15 cellular contexts compared by ENCODE assay signal in genomic region chr3:183870563-183870962, GRCh38. TPM values are rescaled to one million over a fixed set of nuclear protein-coding genes. Genes with fewer than 3 reads are reported as not detected.
A peak's percentile ranks its signal among the peaks of the same experiment; 100 is the strongest.
DNase-seq lines count a peak whose midpoint lies in the region; ATAC-seq and TF ChIP-seq lines count a peak whose summit lies in the region.
"Had no signal": no experiment of that assay in that cellular context is flagged by ENCODE, and none has a peak within 500 bp of the region (broad histone marks: within the 10 kb centered on the region; RNA-seq: fewer than 3 reads in every experiment).

No MANE protein-coding gene starts in this region.

- H3K4me1 Mint-ChIP-seq in stimulated activated naive CD8-positive, alpha-beta T cell treated with anti-CD3 and anti-CD28 coated beads, Interleukin-15, amount 100 ng/mL, for 72 hours: peaks cover 30% of the 10 kb centered on the region
- peaks cover 31% of the 10 kb centered on the region for H3K4me1 Mint-ChIP-seq in activated CD8-positive, alpha-beta T cell treated with anti-CD3 and anti-CD28 coated beads for 36 hours (ENCODE audit: low read depth)
- H3K4me1 Mint-ChIP-seq in dendritic cell treated with granulocyte-macrophage colony-stimulating factor and Interleukin-4, amounts not matched to agents 40 ng/mL and 50 ng/mL, for 4 days (ENCODE audit: low read depth): peaks cover 60% of the 10 kb centered on the region
- H3K4me1 Mint-ChIP-seq: H9 had no signal

- peak; percentile 53 for ATAC-seq in stimulated activated naive CD8-positive, alpha-beta T cell treated with anti-CD3 and anti-CD28 coated beads, Interleukin-15, amount 100 ng/mL, for 72 hours
- ATAC-seq in stimulated activated naive CD8-positive, alpha-beta T cell treated with anti-CD3 and anti-CD28 coated beads, Interleukin-15, Interleukin-2, amounts not matched to agents 100 U/mL and 50 U/mL, for 24 hours: no peak
- peak; percentile 24 for ATAC-seq in activated CD8-positive, alpha-beta T cell treated with anti-CD3 and anti-CD28 coated beads for 36 hours
- ATAC-seq in GM19023 (IDR thresholded peaks at IDR 0.05; ENCODE audit: unreplicated experiment) (no peak), GM18868 (IDR thresholded peaks at IDR 0.05; ENCODE audit: unreplicated experiment) (no peak), HG02938 (IDR thresholded peaks at IDR 0.05; ENCODE audit: unreplicated experiment) (no peak)

- no peaks in the 10 kb centered on the region for H3K9me3 Mint-ChIP-seq in stimulated activated naive CD8-positive, alpha-beta T cell treated with anti-CD3 and anti-CD28 coated beads, Interleukin-15, amount 100 ng/mL, for 72 hours
- H3K9me3 Mint-ChIP-seq in activated CD8-positive, alpha-beta T cell treated with anti-CD3 and anti-CD28 coated beads for 36 hours: no peaks in the 10 kb centered on the region
- H3K9me3 Mint-ChIP-seq in dendritic cell treated with granulocyte-macrophage colony-stimulating factor and Interleukin-4, amounts not matched to agents 40 ng/mL and 50 ng/mL, for 4 days: no peaks in the 10 kb centered on the region
- H3K9me3 Mint-ChIP-seq: CD4-positive, alpha-beta memory T cell had no signal

- no peak for DNase-seq in stimulated activated naive CD8-positive, alpha-beta T cell treated with anti-CD3 and anti-CD28 coated beads, Interleukin-15, amount 100 ng/mL, for 72 hours
- DNase-seq in stimulated activated naive CD8-positive, alpha-beta T cell treated with anti-CD3 and anti-CD28 coated beads, Interleukin-15, Interleukin-2, amounts not matched to agents 100 U/mL and 50 U/mL, for 24 hours: no peak
- DNase-seq in activated CD8-positive, alpha-beta T cell treated with anti-CD3 and anti-CD28 coated beads for 36 hours: no peak
- DNase-seq: CD4-positive, alpha-beta memory T cell; H9; MV-4-11; NCI-H1417; NCI-H1930; NCI-H2171 treated with DMSO at 0.1 percent for 48 hours; NCI-H748 treated with DMSO at 0.1 percent for 48 hours had no signal

- H3K27ac Mint-ChIP-seq in stimulated activated naive CD8-positive, alpha-beta T cell treated with anti-CD3 and anti-CD28 coated beads, Interleukin-15, amount 100 ng/mL, for 72 hours: no peak overlapping the region
- H3K27ac Mint-ChIP-seq in activated CD8-positive, alpha-beta T cell treated with anti-CD3 and anti-CD28 coated beads for 36 hours: peak overlapping the region; percentile 16
- H3K27ac Mint-ChIP-seq in dendritic cell treated with granulocyte-macrophage colony-stimulating factor and Interleukin-4, amounts not matched to agents 40 ng/mL and 50 ng/mL, for 4 days: peak overlapping the region; percentile 3
- H3K27ac Mint-ChIP-seq: B cell, H9 had no signal

- POLR2A ChIA-PET in activated CD8-positive, alpha-beta T cell treated with anti-CD3 and anti-CD28 coated beads for 36 hours (lab: Charles Lee): interaction anchor here (1.0 kb wide), 1 partner anchor 10 kb away, joined by 3 read pairs; no protein-coding TSS in a partner anchor

- H3K36me3 Mint-ChIP-seq in activated CD8-positive, alpha-beta T cell treated with anti-CD3 and anti-CD28 coated beads for 36 hours (ENCODE audit: low read depth): peaks cover 15% of the 10 kb centered on the region
- peaks cover 39% of the 10 kb centered on the region for H3K36me3 Mint-ChIP-seq in dendritic cell treated with granulocyte-macrophage colony-stimulating factor and Interleukin-4, amounts not matched to agents 40 ng/mL and 50 ng/mL, for 4 days (ENCODE audit: low read depth)

- intact Hi-C loops in activated CD8-positive, alpha-beta T cell treated with anti-CD3 and anti-CD28 coated beads for 36 hours (cut with micrococcal nuclease): no loop called here
- intact Hi-C loops in dendritic cell treated with granulocyte-macrophage colony-stimulating factor and Interleukin-4, amounts not matched to agents 40 ng/mL and 50 ng/mL, for 4 days (cut with micrococcal nuclease): no loop called here

- no peaks in the 10 kb centered on the region for H3K27me3 Mint-ChIP-seq in stimulated activated naive CD8-positive, alpha-beta T cell treated with anti-CD3 and anti-CD28 coated beads, Interleukin-15, amount 100 ng/mL, for 72 hours
- no peaks in the 10 kb centered on the region for H3K27me3 Mint-ChIP-seq in activated CD8-positive, alpha-beta T cell treated with anti-CD3 and anti-CD28 coated beads for 36 hours
- no peaks in the 10 kb centered on the region for H3K27me3 Mint-ChIP-seq in dendritic cell treated with granulocyte-macrophage colony-stimulating factor and Interleukin-4, amounts not matched to agents 40 ng/mL and 50 ng/mL, for 4 days
- H3K27me3 Mint-ChIP-seq: B cell; CD4-positive, alpha-beta memory T cell had no signal

- no peak overlapping the region for H3K4me3 Mint-ChIP-seq in stimulated activated naive CD8-positive, alpha-beta T cell treated with anti-CD3 and anti-CD28 coated beads, Interleukin-15, amount 100 ng/mL, for 72 hours
- H3K4me3 Mint-ChIP-seq in activated CD8-positive, alpha-beta T cell treated with anti-CD3 and anti-CD28 coated beads for 36 hours: no peak overlapping the region
- no peak overlapping the region for H3K4me3 Mint-ChIP-seq in dendritic cell treated with granulocyte-macrophage colony-stimulating factor and Interleukin-4, amounts not matched to agents 40 ng/mL and 50 ng/mL, for 4 days
- H3K4me3 Mint-ChIP-seq: B cell; CD4-positive, alpha-beta memory T cell; H9 had no signal

- no peak for TF ChIP-seq CTCF in activated CD8-positive, alpha-beta T cell treated with anti-CD3 and anti-CD28 coated beads for 36 hours (IDR thresholded peaks at IDR 0.05)

- CTCF ChIA-PET in activated CD8-positive, alpha-beta T cell treated with anti-CD3 and anti-CD28 coated beads for 36 hours (lab: Charles Lee): interaction anchor here (1.1 kb wide), 1 partner anchor 14 kb away, joined by 6 read pairs; the partner anchor contains the start of gene PARL

RNA-seq across cellular contexts. Expression of gene PARL, which starts 14.1 kb away (rescaled TPM):
- total RNA-seq in activated CD8-positive, alpha-beta T cell treated with anti-CD3 and anti-CD28 coated beads for 36 hours: 10 to 100 TPM; 80.0 to 83.5 TPM

RNA-seq across cellular contexts. Expression of gene MAP6D1, which starts 45.2 kb away (rescaled TPM):
- total RNA-seq in activated CD8-positive, alpha-beta T cell treated with anti-CD3 and anti-CD28 coated beads for 36 hours: 1 to 10 TPM; 3.8 to 4.3 TPM

Comparison
In these comparisons a context has a peak if more than half of its experiments do, and no peak if none do; other contexts are left out.
1. ATAC-seq: peak in stimulated activated naive CD8-positive, alpha-beta T cell treated with anti-CD3 and anti-CD28 coated beads, Interleukin-15, amount 100 ng/mL, for 72 hours (single experiment) and activated CD8-positive, alpha-beta T cell treated with anti-CD3 and anti-CD28 coated beads for 36 hours (single experiment); none in stimulated activated naive CD8-positive, alpha-beta T cell treated with anti-CD3 and anti-CD28 coated beads, Interleukin-15, Interleukin-2, amounts not matched to agents 100 U/mL and 50 U/mL, for 24 hours (single experiment), GM19023 (single experiment), GM18868 (single experiment) and HG02938 (single experiment).
2. H3K27ac Mint-ChIP-seq: peak in activated CD8-positive, alpha-beta T cell treated with anti-CD3 and anti-CD28 coated beads for 36 hours (single experiment) and dendritic cell treated with granulocyte-macrophage colony-stimulating factor and Interleukin-4, amounts not matched to agents 40 ng/mL and 50 ng/mL, for 4 days (single experiment); none in stimulated activated naive CD8-positive, alpha-beta T cell treated with anti-CD3 and anti-CD28 coated beads, Interleukin-15, amount 100 ng/mL, for 72 hours (0 of 2).